Comparison of ENCODE assay signal across 1 cellular context in the genomic region with DNA sequence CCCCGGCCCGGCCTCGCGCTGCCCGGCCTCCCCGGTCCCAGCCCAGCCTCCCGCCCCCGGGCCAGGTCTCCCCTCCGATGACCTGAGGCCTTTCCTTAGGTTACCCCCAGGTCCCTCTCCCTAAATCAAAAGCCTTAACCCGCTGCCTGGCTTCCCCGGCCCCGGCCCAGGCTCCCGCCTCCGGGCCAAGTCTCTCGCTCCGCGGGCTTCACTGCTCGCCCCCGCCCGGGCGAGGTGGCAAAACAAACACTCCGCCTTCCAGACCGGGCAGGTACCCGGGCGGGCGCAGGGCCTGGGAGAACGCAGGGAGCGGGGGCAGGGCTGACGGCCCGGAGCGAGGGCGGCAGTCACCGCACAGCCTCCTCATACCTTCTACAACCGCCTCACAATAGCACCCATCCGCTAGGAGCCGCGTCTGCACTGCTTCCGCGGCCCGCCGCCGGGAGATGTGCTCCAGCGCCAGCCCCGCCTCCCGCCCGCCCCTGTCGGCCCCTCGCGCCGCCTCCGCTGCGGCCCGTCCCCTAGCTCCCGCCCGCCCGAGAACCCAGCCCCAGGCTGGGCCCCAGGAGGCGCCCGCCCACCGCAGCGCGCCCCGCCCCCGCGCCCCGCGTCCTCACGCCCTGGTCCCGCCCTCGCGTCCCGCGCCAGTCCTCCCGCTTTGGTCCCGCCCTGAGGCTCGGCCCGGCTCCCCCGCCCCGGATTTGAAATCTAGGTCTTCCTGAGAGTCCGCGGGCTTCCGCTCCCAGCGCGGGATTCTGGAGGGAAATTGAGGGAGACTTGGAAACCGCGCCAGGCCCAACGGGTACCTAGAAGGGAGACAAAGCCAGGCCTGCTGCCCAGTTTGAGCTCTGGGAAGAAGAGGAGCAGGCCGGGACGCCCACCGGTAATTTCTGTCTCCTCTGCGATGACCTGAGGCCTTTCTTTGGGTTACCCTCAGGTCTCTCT.
A peak's percentile ranks its signal among the peaks of the same experiment; 100 is the strongest.
TF ChIP-seq lines count a peak whose summit lies in the region.

A gene (minus strand): TSS at position 422 of the 945 bp plus-strand sequence. CDS start 10,994 bp downstream, outside the sequence.
A gene with protein sequence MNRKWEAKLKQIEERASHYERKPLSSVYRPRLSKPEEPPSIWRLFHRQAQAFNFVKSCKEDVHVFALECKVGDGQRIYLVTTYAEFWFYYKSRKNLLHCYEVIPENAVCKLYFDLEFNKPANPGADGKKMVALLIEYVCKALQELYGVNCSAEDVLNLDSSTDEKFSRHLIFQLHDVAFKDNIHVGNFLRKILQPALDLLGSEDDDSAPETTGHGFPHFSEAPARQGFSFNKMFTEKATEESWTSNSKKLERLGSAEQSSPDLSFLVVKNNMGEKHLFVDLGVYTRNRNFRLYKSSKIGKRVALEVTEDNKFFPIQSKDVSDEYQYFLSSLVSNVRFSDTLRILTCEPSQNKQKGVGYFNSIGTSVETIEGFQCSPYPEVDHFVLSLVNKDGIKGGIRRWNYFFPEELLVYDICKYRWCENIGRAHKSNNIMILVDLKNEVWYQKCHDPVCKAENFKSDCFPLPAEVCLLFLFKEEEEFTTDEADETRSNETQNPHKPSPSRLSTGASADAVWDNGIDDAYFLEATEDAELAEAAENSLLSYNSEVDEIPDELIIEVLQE (plus strand): TSS at position 713 of the 945 bp plus-strand sequence. CDS start 7,403 bp downstream, outside the sequence.

TF ChIP-seq in K562, 482 proteins besides CTCF, POLR2A, EP300 and RAD21 (continued from another document and continues in another):
- TF ChIP-seq, protein P1, sequence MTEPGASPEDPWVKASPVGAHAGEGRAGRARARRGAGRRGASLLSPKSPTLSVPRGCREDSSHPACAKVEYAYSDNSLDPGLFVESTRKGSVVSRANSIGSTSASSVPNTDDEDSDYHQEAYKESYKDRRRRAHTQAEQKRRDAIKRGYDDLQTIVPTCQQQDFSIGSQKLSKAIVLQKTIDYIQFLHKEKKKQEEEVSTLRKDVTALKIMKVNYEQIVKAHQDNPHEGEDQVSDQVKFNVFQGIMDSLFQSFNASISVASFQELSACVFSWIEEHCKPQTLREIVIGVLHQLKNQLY (CRISPR knock-in tag; conservative IDR thresholded peaks at IDR 0.05) = no peak
- TF ChIP-seq, protein P2, sequence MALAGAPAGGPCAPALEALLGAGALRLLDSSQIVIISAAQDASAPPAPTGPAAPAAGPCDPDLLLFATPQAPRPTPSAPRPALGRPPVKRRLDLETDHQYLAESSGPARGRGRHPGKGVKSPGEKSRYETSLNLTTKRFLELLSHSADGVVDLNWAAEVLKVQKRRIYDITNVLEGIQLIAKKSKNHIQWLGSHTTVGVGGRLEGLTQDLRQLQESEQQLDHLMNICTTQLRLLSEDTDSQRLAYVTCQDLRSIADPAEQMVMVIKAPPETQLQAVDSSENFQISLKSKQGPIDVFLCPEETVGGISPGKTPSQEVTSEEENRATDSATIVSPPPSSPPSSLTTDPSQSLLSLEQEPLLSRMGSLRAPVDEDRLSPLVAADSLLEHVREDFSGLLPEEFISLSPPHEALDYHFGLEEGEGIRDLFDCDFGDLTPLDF (CRISPR knock-in tag; IDR thresholded peaks at IDR 0.05) = no peak
- TF ChIP-seq RB1 (IDR thresholded peaks at IDR 0.05; ENCODE audit: low read depth) (peak; percentile 53), U2AF2 (optimal IDR thresholded peaks at IDR 0.05; ENCODE audit: low read depth, low read length) (no peak), NRF1 (conservative IDR thresholded peaks at IDR 0.05 in 1 of 2, IDR thresholded peaks at IDR 0.05 in 1 of 2) (peak; percentile 33 to 37; a peak in 2 of 4 replicates), KAT7 (CRISPR knock-in tag; IDR thresholded peaks at IDR 0.05; ENCODE audit: borderline replicate concordance) (0 out of 2 replicates have a peak, but pooled peaks have one; percentile 85), NFATC3 (IDR thresholded peaks at IDR 0.05) (no peak), HDAC1 (IDR thresholded peaks at IDR 0.05) (peak in 1 of 2 experiments; percentile 48; a peak in 1 of 4 replicates), NFYB (IDR thresholded peaks at IDR 0.05; ENCODE audit: extremely low read depth, insufficient read length) (no peak), ZNF41 (CRISPR knock-in tag; conservative IDR thresholded peaks at IDR 0.05) (no peak), YBX1 (IDR thresholded peaks at IDR 0.05) (no peak), NR2C1 (IDR thresholded peaks at IDR 0.05) (peak; percentile 66), NR2C1 (tag; IDR thresholded peaks at IDR 0.05) (peak; percentile 68; the same call in 1 of the 2 replicates), CHD2 (IDR thresholded peaks at IDR 0.05; ENCODE audit: low read depth, low read length) (no peak), RBM14 (IDR thresholded peaks at IDR 0.05; ENCODE audit: borderline replicate concordance, insufficient read depth, low read depth, low read length) (no peak), MTA2 (IDR thresholded peaks at IDR 0.05; ENCODE audit: low read depth) (no peak), CBX8 (IDR thresholded peaks at IDR 0.05; ENCODE audit: borderline replicate concordance, extremely low read depth, low read depth, low read length, poor library complexity, severe bottlenecking) (no peak), TCF3 (CRISPR knock-in tag; IDR thresholded peaks at IDR 0.05) (0 out of 2 replicates have a peak, but pooled peaks have one; percentile 17), XRCC4 (IDR thresholded peaks at IDR 0.05; ENCODE audit: extremely low read depth, insufficient read depth, insufficient read length) (no peak), DDX20 (tag; IDR thresholded peaks at IDR 0.05; ENCODE audit: low read depth) (no peak), NEUROD1 (IDR thresholded peaks at IDR 0.05; ENCODE audit: borderline replicate concordance, low read depth, low read length, partially characterized antibody) (no peak), MAFK (IDR thresholded peaks at IDR 0.05; ENCODE audit: low read length) (no peak), FOXP1 (CRISPR knock-in tag; IDR thresholded peaks at IDR 0.05) (no peak), L3MBTL2 (IDR thresholded peaks at IDR 0.05) (no peak; the same call in 1 of the 2 replicates), NELFE (IDR thresholded peaks at IDR 0.05; ENCODE audit: insufficient read depth, insufficient read length) (no peak)
- TF ChIP-seq, protein P3, sequence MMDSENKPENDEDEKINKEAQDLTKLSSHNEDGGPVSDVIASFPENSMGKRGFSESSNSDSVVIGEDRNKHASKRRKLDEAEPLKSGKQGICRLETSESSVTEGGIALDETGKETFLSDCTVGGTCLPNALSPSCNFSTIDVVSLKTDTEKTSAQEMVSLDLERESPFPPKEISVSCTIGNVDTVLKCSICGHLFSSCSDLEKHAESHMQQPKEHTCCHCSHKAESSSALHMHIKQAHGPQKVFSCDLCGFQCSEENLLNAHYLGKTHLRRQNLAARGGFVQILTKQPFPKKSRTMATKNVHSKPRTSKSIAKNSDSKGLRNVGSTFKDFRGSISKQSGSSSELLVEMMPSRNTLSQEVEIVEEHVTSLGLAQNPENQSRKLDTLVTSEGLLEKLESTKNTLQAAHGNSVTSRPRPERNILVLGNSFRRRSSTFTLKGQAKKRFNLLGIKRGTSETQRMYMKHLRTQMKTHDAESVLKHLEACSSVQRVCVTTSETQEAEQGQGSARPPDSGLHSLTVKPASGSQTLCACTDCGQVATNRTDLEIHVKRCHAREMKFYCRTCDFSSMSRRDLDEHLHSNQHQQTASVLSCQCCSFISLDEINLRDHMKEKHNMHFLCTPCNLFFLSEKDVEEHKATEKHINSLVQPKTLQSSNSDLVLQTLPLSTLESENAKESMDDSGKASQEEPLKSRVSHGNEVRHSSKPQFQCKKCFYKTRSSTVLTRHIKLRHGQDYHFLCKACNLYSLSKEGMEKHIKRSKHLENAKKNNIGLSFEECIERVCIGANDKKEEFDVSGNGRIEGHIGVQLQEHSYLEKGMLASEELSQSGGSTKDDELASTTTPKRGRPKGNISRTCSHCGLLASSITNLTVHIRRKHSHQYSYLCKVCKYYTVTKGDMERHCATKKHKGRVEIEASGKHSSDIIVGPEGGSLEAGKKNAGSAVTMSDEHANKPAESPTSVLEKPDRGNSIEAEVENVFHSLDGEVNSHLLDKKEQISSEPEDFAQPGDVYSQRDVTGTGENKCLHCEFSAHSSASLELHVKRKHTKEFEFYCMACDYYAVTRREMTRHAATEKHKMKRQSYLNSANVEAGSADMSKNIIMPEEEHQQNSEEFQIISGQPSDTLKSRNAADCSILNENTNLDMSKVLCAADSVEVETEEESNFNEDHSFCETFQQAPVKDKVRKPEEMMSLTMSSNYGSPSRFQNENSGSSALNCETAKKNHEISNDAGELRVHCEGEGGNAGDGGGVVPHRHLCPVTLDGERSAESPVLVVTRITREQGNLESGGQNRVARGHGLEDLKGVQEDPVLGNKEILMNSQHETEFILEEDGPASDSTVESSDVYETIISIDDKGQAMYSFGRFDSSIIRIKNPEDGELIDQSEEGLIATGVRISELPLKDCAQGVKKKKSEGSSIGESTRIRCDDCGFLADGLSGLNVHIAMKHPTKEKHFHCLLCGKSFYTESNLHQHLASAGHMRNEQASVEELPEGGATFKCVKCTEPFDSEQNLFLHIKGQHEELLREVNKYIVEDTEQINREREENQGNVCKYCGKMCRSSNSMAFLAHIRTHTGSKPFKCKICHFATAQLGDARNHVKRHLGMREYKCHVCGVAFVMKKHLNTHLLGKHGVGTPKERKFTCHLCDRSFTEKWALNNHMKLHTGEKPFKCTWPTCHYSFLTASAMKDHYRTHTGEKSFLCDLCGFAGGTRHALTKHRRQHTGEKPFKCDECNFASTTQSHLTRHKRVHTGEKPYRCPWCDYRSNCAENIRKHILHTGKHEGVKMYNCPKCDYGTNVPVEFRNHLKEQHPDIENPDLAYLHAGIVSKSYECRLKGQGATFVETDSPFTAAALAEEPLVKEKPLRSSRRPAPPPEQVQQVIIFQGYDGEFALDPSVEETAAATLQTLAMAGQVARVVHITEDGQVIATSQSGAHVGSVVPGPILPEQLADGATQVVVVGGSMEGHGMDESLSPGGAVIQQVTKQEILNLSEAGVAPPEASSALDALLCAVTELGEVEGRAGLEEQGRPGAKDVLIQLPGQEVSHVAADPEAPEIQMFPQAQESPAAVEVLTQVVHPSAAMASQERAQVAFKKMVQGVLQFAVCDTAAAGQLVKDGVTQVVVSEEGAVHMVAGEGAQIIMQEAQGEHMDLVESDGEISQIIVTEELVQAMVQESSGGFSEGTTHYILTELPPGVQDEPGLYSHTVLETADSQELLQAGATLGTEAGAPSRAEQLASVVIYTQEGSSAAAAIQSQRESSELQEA (IDR thresholded peaks at IDR 0.05; ENCODE audit: low read depth) = no peak
- TF ChIP-seq, protein P4, sequence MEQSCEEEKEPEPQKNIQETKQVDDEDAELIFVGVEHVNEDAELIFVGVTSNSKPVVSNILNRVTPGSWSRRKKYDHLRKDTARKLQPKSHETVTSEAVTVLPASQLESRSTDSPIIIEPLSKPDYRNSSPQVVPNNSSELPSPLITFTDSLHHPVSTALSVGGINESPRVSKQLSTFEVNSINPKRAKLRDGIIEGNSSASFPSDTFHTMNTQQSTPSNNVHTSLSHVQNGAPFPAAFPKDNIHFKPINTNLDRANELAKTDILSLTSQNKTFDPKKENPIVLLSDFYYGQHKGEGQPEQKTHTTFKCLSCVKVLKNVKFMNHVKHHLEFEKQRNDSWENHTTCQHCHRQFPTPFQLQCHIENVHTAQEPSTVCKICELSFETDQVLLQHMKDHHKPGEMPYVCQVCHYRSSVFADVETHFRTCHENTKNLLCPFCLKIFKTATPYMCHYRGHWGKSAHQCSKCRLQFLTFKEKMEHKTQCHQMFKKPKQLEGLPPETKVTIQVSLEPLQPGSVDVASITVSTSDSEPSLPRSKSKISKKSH (CRISPR knock-in tag; IDR thresholded peaks at IDR 0.05) = no peak
- TF ChIP-seq, protein P5, sequence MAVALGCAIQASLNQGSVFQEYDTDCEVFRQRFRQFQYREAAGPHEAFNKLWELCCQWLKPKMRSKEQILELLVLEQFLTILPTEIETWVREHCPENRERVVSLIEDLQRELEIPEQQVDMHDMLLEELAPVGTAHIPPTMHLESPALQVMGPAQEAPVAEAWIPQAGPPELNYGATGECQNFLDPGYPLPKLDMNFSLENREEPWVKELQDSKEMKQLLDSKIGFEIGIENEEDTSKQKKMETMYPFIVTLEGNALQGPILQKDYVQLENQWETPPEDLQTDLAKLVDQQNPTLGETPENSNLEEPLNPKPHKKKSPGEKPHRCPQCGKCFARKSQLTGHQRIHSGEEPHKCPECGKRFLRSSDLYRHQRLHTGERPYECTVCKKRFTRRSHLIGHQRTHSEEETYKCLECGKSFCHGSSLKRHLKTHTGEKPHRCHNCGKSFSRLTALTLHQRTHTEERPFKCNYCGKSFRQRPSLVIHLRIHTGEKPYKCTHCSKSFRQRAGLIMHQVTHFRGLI (CRISPR knock-in tag; IDR thresholded peaks at IDR 0.05) = no peak
- TF ChIP-seq, protein P6, sequence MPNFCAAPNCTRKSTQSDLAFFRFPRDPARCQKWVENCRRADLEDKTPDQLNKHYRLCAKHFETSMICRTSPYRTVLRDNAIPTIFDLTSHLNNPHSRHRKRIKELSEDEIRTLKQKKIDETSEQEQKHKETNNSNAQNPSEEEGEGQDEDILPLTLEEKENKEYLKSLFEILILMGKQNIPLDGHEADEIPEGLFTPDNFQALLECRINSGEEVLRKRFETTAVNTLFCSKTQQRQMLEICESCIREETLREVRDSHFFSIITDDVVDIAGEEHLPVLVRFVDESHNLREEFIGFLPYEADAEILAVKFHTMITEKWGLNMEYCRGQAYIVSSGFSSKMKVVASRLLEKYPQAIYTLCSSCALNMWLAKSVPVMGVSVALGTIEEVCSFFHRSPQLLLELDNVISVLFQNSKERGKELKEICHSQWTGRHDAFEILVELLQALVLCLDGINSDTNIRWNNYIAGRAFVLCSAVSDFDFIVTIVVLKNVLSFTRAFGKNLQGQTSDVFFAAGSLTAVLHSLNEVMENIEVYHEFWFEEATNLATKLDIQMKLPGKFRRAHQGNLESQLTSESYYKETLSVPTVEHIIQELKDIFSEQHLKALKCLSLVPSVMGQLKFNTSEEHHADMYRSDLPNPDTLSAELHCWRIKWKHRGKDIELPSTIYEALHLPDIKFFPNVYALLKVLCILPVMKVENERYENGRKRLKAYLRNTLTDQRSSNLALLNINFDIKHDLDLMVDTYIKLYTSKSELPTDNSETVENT (CRISPR knock-in tag; IDR thresholded peaks at IDR 0.05) = peak; percentile 77
- TF ChIP-seq, protein P7, sequence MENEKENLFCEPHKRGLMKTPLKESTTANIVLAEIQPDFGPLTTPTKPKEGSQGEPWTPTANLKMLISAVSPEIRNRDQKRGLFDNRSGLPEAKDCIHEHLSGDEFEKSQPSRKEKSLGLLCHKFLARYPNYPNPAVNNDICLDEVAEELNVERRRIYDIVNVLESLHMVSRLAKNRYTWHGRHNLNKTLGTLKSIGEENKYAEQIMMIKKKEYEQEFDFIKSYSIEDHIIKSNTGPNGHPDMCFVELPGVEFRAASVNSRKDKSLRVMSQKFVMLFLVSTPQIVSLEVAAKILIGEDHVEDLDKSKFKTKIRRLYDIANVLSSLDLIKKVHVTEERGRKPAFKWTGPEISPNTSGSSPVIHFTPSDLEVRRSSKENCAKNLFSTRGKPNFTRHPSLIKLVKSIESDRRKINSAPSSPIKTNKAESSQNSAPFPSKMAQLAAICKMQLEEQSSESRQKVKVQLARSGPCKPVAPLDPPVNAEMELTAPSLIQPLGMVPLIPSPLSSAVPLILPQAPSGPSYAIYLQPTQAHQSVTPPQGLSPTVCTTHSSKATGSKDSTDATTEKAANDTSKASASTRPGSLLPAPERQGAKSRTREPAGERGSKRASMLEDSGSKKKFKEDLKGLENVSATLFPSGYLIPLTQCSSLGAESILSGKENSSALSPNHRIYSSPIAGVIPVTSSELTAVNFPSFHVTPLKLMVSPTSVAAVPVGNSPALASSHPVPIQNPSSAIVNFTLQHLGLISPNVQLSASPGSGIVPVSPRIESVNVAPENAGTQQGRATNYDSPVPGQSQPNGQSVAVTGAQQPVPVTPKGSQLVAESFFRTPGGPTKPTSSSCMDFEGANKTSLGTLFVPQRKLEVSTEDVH (IDR thresholded peaks at IDR 0.05; ENCODE audit: low read depth, partially characterized antibody) = peak; percentile 67
- TF ChIP-seq, protein P8, sequence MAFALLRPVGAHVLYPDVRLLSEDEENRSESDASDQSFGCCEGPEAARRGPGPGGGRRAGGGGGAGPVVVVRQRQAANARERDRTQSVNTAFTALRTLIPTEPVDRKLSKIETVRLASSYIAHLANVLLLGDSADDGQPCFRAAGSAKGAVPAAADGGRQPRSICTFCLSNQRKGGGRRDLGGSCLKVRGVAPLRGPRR (CRISPR knock-in tag; IDR thresholded peaks at IDR 0.05) = no peak
